Comparison of ENCODE assay signal across 29 cellular contexts in genomic region chr20:942611-943010, GRCh38. TPM values are rescaled to one million over a fixed set of nuclear protein-coding genes. Genes with fewer than 3 reads are reported as not detected.
"Had no signal": no experiment of that assay in that cellular context is flagged by ENCODE, and none has a peak within 500 bp of the region (broad histone marks: within the 10 kb centered on the region; RNA-seq: fewer than 3 reads in every experiment).

No MANE protein-coding gene starts in this region.

- H3K9me3 Mint-ChIP-seq: activated CD4-positive, alpha-beta memory T cell treated with anti-CD3 and anti-CD28 coated beads, Interleukin-2, amount 10 ng/mL, durations not matched to agents 7 days and 5 days; activated CD4-positive, alpha-beta T cell treated with anti-CD3 and anti-CD28 coated beads, Interleukin-2, amount 10 ng/mL, durations not matched to agents 7 days and 5 days; activated naive CD4-positive, alpha-beta T cell treated with anti-CD3 and anti-CD28 coated beads for 36 hours; activated naive CD4-positive, alpha-beta T cell treated with anti-CD3 and anti-CD28 coated beads, Interleukin-2, amount 50 U/mL, for 24 hours; activated naive CD8-positive, alpha-beta T cell treated with anti-CD3 and anti-CD28 coated beads for 36 hours; activated naive CD8-positive, alpha-beta T cell treated with anti-CD3 and anti-CD28 coated beads, Interleukin-2, amount 50 U/mL, for 24 hours; activated T-helper 1 cell treated with anti-CD3 and anti-CD28 coated beads, Interleukin-12 subunit alpha, Interleukin-12 subunit beta, Interleukin-2, Interleukin-4 antibody, amounts not matched to agents 30 ng/mL and 10 ng/mL and 1 ng/mL, durations not matched to agents 14 hours and 24 hours and 36 hours; activated T-helper 2 cell treated with anti-CD3 and anti-CD28 coated beads, Interferon-gamma antibody, Interleukin-2, Interleukin-4, amounts not matched to agents 10 μg/mL and 5 μg/mL and 100 μg/mL, durations not matched to agents 14 hours and 24 hours and 36 hours had no signal

- H3K27me3 Mint-ChIP-seq: activated naive CD8-positive, alpha-beta T cell treated with anti-CD3 and anti-CD28 coated beads for 36 hours had no signal

- H3K4me3 ChIP-seq: adrenal gland, body of pancreas had no signal

- H3K4me3 Mint-ChIP-seq: activated CD4-positive, alpha-beta memory T cell treated with anti-CD3 and anti-CD28 coated beads, Interleukin-2, amount 10 ng/mL, durations not matched to agents 7 days and 5 days; activated CD4-positive, alpha-beta T cell treated with anti-CD3 and anti-CD28 coated beads, Interleukin-2, amount 10 ng/mL, durations not matched to agents 7 days and 5 days; activated naive CD4-positive, alpha-beta T cell treated with anti-CD3 and anti-CD28 coated beads for 36 hours; activated naive CD4-positive, alpha-beta T cell treated with anti-CD3 and anti-CD28 coated beads, Interleukin-2, amount 50 U/mL, for 24 hours; activated naive CD8-positive, alpha-beta T cell treated with anti-CD3 and anti-CD28 coated beads for 36 hours; activated naive CD8-positive, alpha-beta T cell treated with anti-CD3 and anti-CD28 coated beads, Interleukin-2, amount 50 U/mL, for 24 hours; activated T-helper 1 cell treated with anti-CD3 and anti-CD28 coated beads, Interleukin-12 subunit alpha, Interleukin-12 subunit beta, Interleukin-2, Interleukin-4 antibody, amounts not matched to agents 30 ng/mL and 10 ng/mL and 1 ng/mL, durations not matched to agents 14 hours and 24 hours and 36 hours had no signal

- H3K27ac Mint-ChIP-seq: activated CD4-positive, alpha-beta memory T cell treated with anti-CD3 and anti-CD28 coated beads, Interleukin-2, amount 10 ng/mL, durations not matched to agents 7 days and 5 days; activated CD4-positive, alpha-beta T cell treated with anti-CD3 and anti-CD28 coated beads, Interleukin-2, amount 10 ng/mL, durations not matched to agents 7 days and 5 days; activated naive CD4-positive, alpha-beta T cell treated with anti-CD3 and anti-CD28 coated beads for 36 hours; activated naive CD4-positive, alpha-beta T cell treated with anti-CD3 and anti-CD28 coated beads, Interleukin-2, amount 50 U/mL, for 24 hours; activated naive CD8-positive, alpha-beta T cell treated with anti-CD3 and anti-CD28 coated beads for 36 hours; activated naive CD8-positive, alpha-beta T cell treated with anti-CD3 and anti-CD28 coated beads, Interleukin-2, amount 50 U/mL, for 24 hours; activated T-helper 1 cell treated with anti-CD3 and anti-CD28 coated beads, Interleukin-12 subunit alpha, Interleukin-12 subunit beta, Interleukin-2, Interleukin-4 antibody, amounts not matched to agents 30 ng/mL and 10 ng/mL and 1 ng/mL, durations not matched to agents 14 hours and 24 hours and 36 hours; activated T-helper 2 cell treated with anti-CD3 and anti-CD28 coated beads, Interferon-gamma antibody, Interleukin-2, Interleukin-4, amounts not matched to agents 10 μg/mL and 5 μg/mL and 100 μg/mL, durations not matched to agents 14 hours and 24 hours and 36 hours had no signal

- H3K27ac ChIP-seq: adrenal gland, body of pancreas had no signal

- ATAC-seq: activated naive CD8-positive, alpha-beta T cell treated with anti-CD3 and anti-CD28 coated beads, Interleukin-2, amount 50 U/mL, for 24 hours; body of pancreas; esophagus mucosa had no signal

- H3K36me3 Mint-ChIP-seq: activated naive CD4-positive, alpha-beta T cell treated with anti-CD3 and anti-CD28 coated beads, Interleukin-2, amount 50 U/mL, for 24 hours; activated naive CD8-positive, alpha-beta T cell treated with anti-CD3 and anti-CD28 coated beads for 36 hours had no signal

- H3K4me1 Mint-ChIP-seq: activated CD4-positive, alpha-beta memory T cell treated with anti-CD3 and anti-CD28 coated beads, Interleukin-2, amount 10 ng/mL, durations not matched to agents 7 days and 5 days; activated CD4-positive, alpha-beta T cell treated with anti-CD3 and anti-CD28 coated beads, Interleukin-2, amount 10 ng/mL, durations not matched to agents 7 days and 5 days; activated naive CD4-positive, alpha-beta T cell treated with anti-CD3 and anti-CD28 coated beads, Interleukin-2, amount 50 U/mL, for 24 hours; activated naive CD8-positive, alpha-beta T cell treated with anti-CD3 and anti-CD28 coated beads for 36 hours; activated naive CD8-positive, alpha-beta T cell treated with anti-CD3 and anti-CD28 coated beads, Interleukin-2, amount 50 U/mL, for 24 hours had no signal

- DNase-seq: activated CD4-positive, alpha-beta memory T cell treated with anti-CD3 and anti-CD28 coated beads, Interleukin-2, amount 10 ng/mL, durations not matched to agents 7 days and 5 days; activated CD4-positive, alpha-beta T cell treated with anti-CD3 and anti-CD28 coated beads for 1 hour; activated CD4-positive, alpha-beta T cell treated with anti-CD3 and anti-CD28 coated beads for 4 hours; activated CD4-positive, alpha-beta T cell treated with anti-CD3 and anti-CD28 coated beads, Interleukin-2, amount 10 ng/mL, durations not matched to agents 7 days and 5 days; activated CD4-positive, alpha-beta T cell treated with anti-CD3 and anti-CD28 coated beads, Interleukin-2, amount 50 U/mL, for 4 hours; activated CD4-positive, CD25-positive, alpha-beta regulatory T cell; activated effector memory CD4-positive, alpha-beta T cell treated with anti-CD3 and anti-CD28 coated beads, Interleukin-2, amount 50 U/mL, for 16 hours; activated naive CD4-positive, alpha-beta T cell treated with anti-CD3 and anti-CD28 coated beads for 36 hours; activated naive CD8-positive, alpha-beta T cell treated with anti-CD3 and anti-CD28 coated beads for 36 hours; activated naive CD8-positive, alpha-beta T cell treated with anti-CD3 and anti-CD28 coated beads, Interleukin-2, amount 50 U/mL, for 24 hours; activated T-cell treated with anti-CD3 and anti-CD28 coated beads, Interleukin-2, amount 50 U/mL, for 1 hour; activated T-cell treated with anti-CD3 and anti-CD28 coated beads, Interleukin-2, amount 50 U/mL, for 48 hours; adrenal gland; amygdala; aorta; body of pancreas; effector CD8-positive, alpha-beta T cell; foreskin fibroblast; glutamatergic neuron; T-helper 2 cell had no signal

RNA-seq across cellular contexts. Expression of gene ANGPT4, which starts 26.5 kb away (rescaled TPM):
- total RNA-seq: activated CD4-positive, alpha-beta memory T cell treated with anti-CD3 and anti-CD28 coated beads, Interleukin-2, amount 10 ng/mL, durations not matched to agents 7 days and 5 days; activated CD4-positive, alpha-beta T cell treated with anti-CD3 and anti-CD28 coated beads, Interleukin-2, amount 10 ng/mL, durations not matched to agents 7 days and 5 days; activated naive CD4-positive, alpha-beta T cell treated with anti-CD3 and anti-CD28 coated beads for 36 hours; activated naive CD8-positive, alpha-beta T cell treated with anti-CD3 and anti-CD28 coated beads for 36 hours; activated T-helper 1 cell treated with anti-CD3 and anti-CD28 coated beads, Interleukin-12 subunit alpha, Interleukin-12 subunit beta, Interleukin-2, Interleukin-4 antibody, amounts not matched to agents 30 ng/mL and 10 ng/mL and 1 ng/mL, durations not matched to agents 14 hours and 24 hours and 36 hours; activated T-helper 2 cell treated with anti-CD3 and anti-CD28 coated beads, Interferon-gamma antibody, Interleukin-2, Interleukin-4, amounts not matched to agents 10 μg/mL and 5 μg/mL and 100 μg/mL, durations not matched to agents 14 hours and 24 hours and 36 hours; dermis microvascular lymphatic vessel endothelial cell; epithelial cell of proximal tubule; frontal cortex; T-helper 1 cell treated with Interleukin-12 subunit alpha and Interleukin-12 subunit beta and Interleukin-4 antibody, amounts not matched to agents 30 ng/mL and 1 ng/mL, for 36 hours had no signal

RNA-seq across cellular contexts. Expression of gene RSPO4, which starts 59.5 kb away (rescaled TPM):
- total RNA-seq: activated CD4-positive, alpha-beta memory T cell treated with anti-CD3 and anti-CD28 coated beads, Interleukin-2, amount 10 ng/mL, durations not matched to agents 7 days and 5 days; activated naive CD4-positive, alpha-beta T cell treated with anti-CD3 and anti-CD28 coated beads for 36 hours; activated naive CD8-positive, alpha-beta T cell treated with anti-CD3 and anti-CD28 coated beads for 36 hours; activated T-helper 1 cell treated with anti-CD3 and anti-CD28 coated beads, Interleukin-12 subunit alpha, Interleukin-12 subunit beta, Interleukin-2, Interleukin-4 antibody, amounts not matched to agents 30 ng/mL and 10 ng/mL and 1 ng/mL, durations not matched to agents 14 hours and 24 hours and 36 hours; activated T-helper 2 cell treated with anti-CD3 and anti-CD28 coated beads, Interferon-gamma antibody, Interleukin-2, Interleukin-4, amounts not matched to agents 10 μg/mL and 5 μg/mL and 100 μg/mL, durations not matched to agents 14 hours and 24 hours and 36 hours; body of pancreas; chondrocyte; dermis microvascular lymphatic vessel endothelial cell; esophagus mucosa; T-helper 1 cell treated with Interleukin-12 subunit alpha and Interleukin-12 subunit beta and Interleukin-4 antibody, amounts not matched to agents 30 ng/mL and 1 ng/mL, for 36 hours had no signal
